In genomic region chr3:153513236-153513635, GRCh38 we compare ENCODE assay signal across 12 cellular contexts.
DNase-seq lines count a peak whose midpoint lies in the region; ATAC-seq, FAIRE-seq and TF ChIP-seq lines count a peak whose summit lies in the region.
"Had no signal": no experiment of that assay in that cellular context is flagged by ENCODE, and none has a peak within 500 bp of the region (broad histone marks: within the 10 kb centered on the region; RNA-seq: fewer than 3 reads in every experiment).

No MANE protein-coding gene starts in this region.

- no peaks in the 10 kb centered on the region for H3K27me3 Mint-ChIP-seq in WTC11 (ENCODE audit: low read depth)

- POLR2A ChIA-PET in WTC11 (lab: Charles Lee), result no interaction called here

- CTCF ChIA-PET in WTC11 (lab: Charles Lee), result interaction anchor here (0.6 to 1.1 kb wide), 5 partner anchors 16 to 409 kb away, joined by 3 to 5 read pairs (median 4); no protein-coding TSS in a partner anchor

- no peaks in the 10 kb centered on the region for H3K4me1 ChIP-seq in right lobe of liver
- H3K4me1 ChIP-seq: thyroid gland had no signal

- peaks cover 19% of the 10 kb centered on the region for H3K9me3 Mint-ChIP-seq in WTC11

- no peak for TF ChIP-seq POLR2A in right lobe of liver (IDR thresholded peaks at IDR 0.05)

- no peak overlapping the region for H3K27ac ChIP-seq in right lobe of liver
- H3K27ac ChIP-seq: thyroid gland had no signal

- TF ChIP-seq CTCF in WTC11 (IDR thresholded peaks at IDR 0.05) (no peak), right lobe of liver (IDR thresholded peaks at IDR 0.05) (peak in 2 of 4 donors; percentile 17 to 44)

- DNase-seq in EL (peak; percentile 2), WTC11 (ENCODE audit: low spot score) (peak; percentile 12), right lobe of liver (no peak), germinal center (ENCODE audit: low spot score) (no peak), amniotic stem cell (lab: John Stamatoyannopoulos, UW) (no peak), putamen (ENCODE audit: low spot score) (no peak), frontal cortex (ENCODE audit: low spot score in 2 of 2) (no peak)
- DNase-seq: activated T-cell treated with anti-CD3 and anti-CD28 coated beads, Interleukin-2, amount 50 U/mL, for 48 hours; hypothalamus; NCI-H526 treated with DMSO at 0.1 percent for 48 hours; thyroid gland had no signal

- no peaks in the 10 kb centered on the region for H3K27me3 ChIP-seq in right lobe of liver
- H3K27me3 ChIP-seq: thyroid gland had no signal

- peaks cover 8% of the 10 kb centered on the region for H3K36me3 Mint-ChIP-seq in WTC11

- no peak overlapping the region for H3K4me3 Mint-ChIP-seq in WTC11

- FAIRE-seq in frontal cortex (lab: Jason Lieb, UNC), result no peak

- ATAC-seq in HG03432 (IDR thresholded peaks at IDR 0.05; ENCODE audit: unreplicated experiment) (peak; percentile 48), WTC11 (peak; percentile 73), right lobe of liver (peak; percentile 29 to 45 (median 37))

- H3K27ac Mint-ChIP-seq in WTC11, result no peak overlapping the region

- H3K36me3 ChIP-seq in right lobe of liver, result no peaks in the 10 kb centered on the region
- H3K36me3 ChIP-seq: thyroid gland had no signal

- H3K9me3 ChIP-seq in right lobe of liver, result no peaks in the 10 kb centered on the region
- H3K9me3 ChIP-seq: thyroid gland had no signal

- H3K4me3 ChIP-seq in right lobe of liver, result no peak overlapping the region
- H3K4me3 ChIP-seq: thyroid gland had no signal

- WGBS in right lobe of liver (ENCODE audit: insufficient coverage, low coverage, low lambda C conversion rate, missing lambda C conversion rate), result 7% methylated on average over 1 of the region's 1 CpG

- no peaks in the 10 kb centered on the region for H3K4me1 Mint-ChIP-seq in WTC11

- intact Hi-C loops in right lobe of liver (cut with DNase I), result no loop called here

TF ChIP-seq in WTC11, 78 proteins besides CTCF, POLR2A, EP300 and RAD21:
- TF ChIP-seq ZNF532 (CRISPR knock-in tag; IDR thresholded peaks at IDR 0.05; ENCODE audit: borderline replicate concordance) (no peak), MXD4 (CRISPR knock-in tag; IDR thresholded peaks at IDR 0.05; ENCODE audit: borderline replicate concordance) (no peak), ZBTB43 (CRISPR knock-in tag; IDR thresholded peaks at IDR 0.05) (no peak), ZNF219 (CRISPR knock-in tag; IDR thresholded peaks at IDR 0.05; ENCODE audit: borderline replicate concordance) (no peak)

Comparison
In these comparisons a context has a peak if more than half of its experiments do, and no peak if none do; other contexts are left out.
1. DNase-seq: peak in EL (single experiment) and WTC11 (single experiment); none in right lobe of liver (0 of 3), germinal center (single experiment), amniotic stem cell (single experiment), putamen (single experiment) and frontal cortex (0 of 2).
2. Peak in every context shown above with its lines, with median percentiles within 50 percentile points of each other: ATAC-seq.